Comparison of ENCODE assay signal across 7 cellular contexts in genomic region chr9:71898756-71899155, GRCh38. TPM values are rescaled to one million over a fixed set of nuclear protein-coding genes. Genes with fewer than 3 reads are reported as not detected.
DNase-seq lines count a peak whose midpoint lies in the region; ATAC-seq and TF ChIP-seq lines count a peak whose summit lies in the region.
"Not testable (repeated sequence)": the region's sequence is repeated elsewhere in the genome, so short reads cannot be mapped to it uniquely, and the experiment has no call there.

No MANE protein-coding gene starts in this region.

- not testable (repeated sequence) for H3K9ac ChIP-seq in OCI-LY1 (ENCODE audit: low read length)

- peak overlapping the region; percentile 29 for H3K4me3 Mint-ChIP-seq in CD8-positive, alpha-beta T cell
- not testable (repeated sequence) for H3K4me3 Mint-ChIP-seq in activated CD4-positive, alpha-beta T cell treated with anti-CD3 and anti-CD28 coated beads, Interleukin-2, amount 10 ng/mL, durations not matched to agents 24 days and 14 days; activated T-helper 17 cell treated with anti-CD3 and anti-CD28 coated beads, Interleukin-2, amount 50 U/mL, for 72 hours
- H3K4me3 Mint-ChIP-seq in central memory CD8-positive, alpha-beta T cell = peak overlapping the region; percentile 49
- peak overlapping the region in 6 of 10 donors; percentile 9 to 68 (median 62) for H3K4me3 Mint-ChIP-seq in naive thymus-derived CD4-positive, alpha-beta T cell

- peak overlapping the region; percentile 23; the same call in 1 of the 2 replicates for H3K4me2 ChIP-seq in OCI-LY1 (ENCODE audit: low read length)

- not testable (repeated sequence) for TF ChIP-seq CTCF in CD8-positive, alpha-beta T cell (IDR thresholded peaks at IDR 0.05); HL-60 (IDR thresholded peaks at IDR 0.05; ENCODE audit: insufficient read depth, low read length); OCI-LY1 (IDR thresholded peaks at IDR 0.05; ENCODE audit: low read length)

- not testable (repeated sequence) for ATAC-seq in CD8-positive, alpha-beta T cell; activated T-helper 17 cell treated with anti-CD3 and anti-CD28 coated beads, Interleukin-2, amount 50 U/mL, for 72 hours (replicated peaks); central memory CD8-positive, alpha-beta T cell (replicated peaks; ENCODE audit: extremely low read depth, poor library complexity, severe bottlenecking); naive thymus-derived CD4-positive, alpha-beta T cell

- not testable (repeated sequence) for H3K27ac ChIP-seq in CD8-positive, alpha-beta T cell (ENCODE audit: low read depth, low read length); naive thymus-derived CD4-positive, alpha-beta T cell (ENCODE audit: low read depth, low read length)
- H3K27ac ChIP-seq in HL-60 (replicated peaks) (peak overlapping the region; percentile 96), OCI-LY1 (ENCODE audit: low read depth, low read length, poor library complexity, severe bottlenecking) (peak overlapping the region; percentile 87)

- not testable (repeated sequence) for H3K36me3 Mint-ChIP-seq in CD8-positive, alpha-beta T cell; activated CD4-positive, alpha-beta T cell treated with anti-CD3 and anti-CD28 coated beads, Interleukin-2, amount 10 ng/mL, durations not matched to agents 24 days and 14 days (ENCODE audit: low read depth); activated T-helper 17 cell treated with anti-CD3 and anti-CD28 coated beads, Interleukin-2, amount 50 U/mL, for 72 hours (ENCODE audit: low read depth); central memory CD8-positive, alpha-beta T cell (ENCODE audit: insufficient read depth)
- peaks cover 0 to 11% (median 3%) of the 10 kb centered on the region in 5 donors for H3K36me3 Mint-ChIP-seq in naive thymus-derived CD4-positive, alpha-beta T cell

- not testable (repeated sequence) for H3K9me2 ChIP-seq in OCI-LY1 (ENCODE audit: low read depth, low read length)

- POLR2A ChIA-PET in CD8-positive, alpha-beta T cell (lab: Charles Lee) = interaction anchor here (0.6 to 1.3 kb wide), 3 partner anchors 10 to 162 kb away, joined by 4 to 5 read pairs (median 4); partner anchors contain the start of genes ABHD17B and C9orf85
- POLR2A ChIA-PET in naive thymus-derived CD4-positive, alpha-beta T cell (lab: Charles Lee) = not testable (repeated sequence)

- H3K27me3 ChIP-seq in CD8-positive, alpha-beta T cell (ENCODE audit: insufficient read depth, low read length); HL-60 (ENCODE audit: insufficient read depth, poor library complexity, severe bottlenecking); OCI-LY1 (ENCODE audit: insufficient read depth, low read length); naive thymus-derived CD4-positive, alpha-beta T cell (ENCODE audit: control insufficient read depth in 2 of 2, insufficient read depth in 2 of 2, low read length in 2 of 2): not testable (repeated sequence)

- DNase-seq in CD8-positive, alpha-beta T cell; HL-60 (ENCODE audit: low read depth in 1 of 2, low spot score in 1 of 2); activated CD4-positive, alpha-beta T cell treated with anti-CD3 and anti-CD28 coated beads, Interleukin-2, amount 10 ng/mL, durations not matched to agents 24 days and 14 days; central memory CD8-positive, alpha-beta T cell (ENCODE audit: low spot score in 2 of 2); naive thymus-derived CD4-positive, alpha-beta T cell: not testable (repeated sequence)

- H3K4me3 ChIP-seq in CD8-positive, alpha-beta T cell (ENCODE audit: low read depth, low read length); HL-60 (replicated peaks; ENCODE audit: insufficient read depth, low read length); OCI-LY1 (ENCODE audit: low read depth, low read length, poor library complexity, severe bottlenecking); naive thymus-derived CD4-positive, alpha-beta T cell (ENCODE audit: low read length): not testable (repeated sequence)

- peaks cover 54% of the 10 kb centered on the region for H3K4me1 ChIP-seq in CD8-positive, alpha-beta T cell (ENCODE audit: insufficient read depth, low read length)
- H3K4me1 ChIP-seq in OCI-LY1 (ENCODE audit: insufficient read depth, low read length, severe bottlenecking) = peaks cover 93% of the 10 kb centered on the region
- peaks cover 36 to 37% of the 10 kb centered on the region in 2 donors for H3K4me1 ChIP-seq in naive thymus-derived CD4-positive, alpha-beta T cell (ENCODE audit: control insufficient read depth in 2 of 2, insufficient read depth in 2 of 2, low read length in 2 of 2)

- not testable (repeated sequence) for H3K27me3 Mint-ChIP-seq in CD8-positive, alpha-beta T cell (ENCODE audit: low read depth); activated CD4-positive, alpha-beta T cell treated with anti-CD3 and anti-CD28 coated beads, Interleukin-2, amount 10 ng/mL, durations not matched to agents 24 days and 14 days; activated T-helper 17 cell treated with anti-CD3 and anti-CD28 coated beads, Interleukin-2, amount 50 U/mL, for 72 hours; central memory CD8-positive, alpha-beta T cell; naive thymus-derived CD4-positive, alpha-beta T cell

- not testable (repeated sequence) for H3K36me3 ChIP-seq in CD8-positive, alpha-beta T cell (ENCODE audit: insufficient read depth, low read length); OCI-LY1 (ENCODE audit: insufficient read depth, low read length); naive thymus-derived CD4-positive, alpha-beta T cell (ENCODE audit: control insufficient read depth in 2 of 3, insufficient read depth in 3 of 3, low read length in 3 of 3)

- H4K20me1 ChIP-seq in OCI-LY1 (ENCODE audit: insufficient read depth, low read length) = not testable (repeated sequence)

- not testable (repeated sequence) for H3K9me3 Mint-ChIP-seq in CD8-positive, alpha-beta T cell; activated CD4-positive, alpha-beta T cell treated with anti-CD3 and anti-CD28 coated beads, Interleukin-2, amount 10 ng/mL, durations not matched to agents 24 days and 14 days; activated T-helper 17 cell treated with anti-CD3 and anti-CD28 coated beads, Interleukin-2, amount 50 U/mL, for 72 hours; central memory CD8-positive, alpha-beta T cell; naive thymus-derived CD4-positive, alpha-beta T cell

- H3K4me1 Mint-ChIP-seq in CD8-positive, alpha-beta T cell (ENCODE audit: low read depth) = peaks cover 85% of the 10 kb centered on the region
- peaks cover 70% of the 10 kb centered on the region for H3K4me1 Mint-ChIP-seq in activated CD4-positive, alpha-beta T cell treated with anti-CD3 and anti-CD28 coated beads, Interleukin-2, amount 10 ng/mL, durations not matched to agents 24 days and 14 days
- H3K4me1 Mint-ChIP-seq in activated T-helper 17 cell treated with anti-CD3 and anti-CD28 coated beads, Interleukin-2, amount 50 U/mL, for 72 hours = peaks cover 29% of the 10 kb centered on the region
- peaks cover 78% of the 10 kb centered on the region for H3K4me1 Mint-ChIP-seq in central memory CD8-positive, alpha-beta T cell
- peaks cover 56 to 92% (median 77%) of the 10 kb centered on the region in 7 donors for H3K4me1 Mint-ChIP-seq in naive thymus-derived CD4-positive, alpha-beta T cell

- H3K79me2 ChIP-seq in OCI-LY1 (ENCODE audit: insufficient read depth, low read length) = peaks cover 83% of the 10 kb centered on the region

- CTCF ChIA-PET in CD8-positive, alpha-beta T cell (lab: Charles Lee) = interaction anchor here (0.6 to 1.7 kb wide), 5 partner anchors 11 to 544 kb away, joined by 3 to 4 read pairs (median 3); no protein-coding TSS in a partner anchor
- CTCF ChIA-PET in naive thymus-derived CD4-positive, alpha-beta T cell (lab: Charles Lee) = not testable (repeated sequence)

- intact Hi-C loops in CD8-positive, alpha-beta T cell (cut with DNase I, micrococcal nuclease) = loop anchor here (1.0 to 5.0 kb wide), 3 partner anchors 13 to 1481 kb away; partner anchors contain the start of genes ABHD17B (in 1 of the 2) and C9orf85 (in 1 of the 2)
- intact Hi-C loops in activated CD4-positive, alpha-beta T cell treated with anti-CD3 and anti-CD28 coated beads, Interleukin-2, amount 10 ng/mL, durations not matched to agents 24 days and 14 days (cut with micrococcal nuclease) = loop anchor here (10.0 kb wide), 1 partner anchor 1256 kb away; the partner anchor contains the start of gene ANXA1
- intact Hi-C loops in naive thymus-derived CD4-positive, alpha-beta T cell (cut with micrococcal nuclease) = loop anchor here in 1 of 2 donors (5.0 to 10.0 kb wide), 3 partner anchors 36 to 1334 kb away; no protein-coding TSS in a partner anchor

- H3K9me3 ChIP-seq in CD8-positive, alpha-beta T cell (ENCODE audit: low read length); OCI-LY1 (ENCODE audit: low read length); naive thymus-derived CD4-positive, alpha-beta T cell (ENCODE audit: control insufficient read depth in 2 of 3, low read length in 3 of 3): not testable (repeated sequence)

- H2AFZ ChIP-seq in OCI-LY1 (ENCODE audit: low read length) = not testable (repeated sequence)

- not testable (repeated sequence) for H3F3A ChIP-seq in OCI-LY1 (ENCODE audit: insufficient read depth, low read length)

- H3K27ac Mint-ChIP-seq in CD8-positive, alpha-beta T cell = peak overlapping the region; percentile 41
- peak overlapping the region; percentile 64 for H3K27ac Mint-ChIP-seq in activated CD4-positive, alpha-beta T cell treated with anti-CD3 and anti-CD28 coated beads, Interleukin-2, amount 10 ng/mL, durations not matched to agents 24 days and 14 days
- H3K27ac Mint-ChIP-seq in activated T-helper 17 cell treated with anti-CD3 and anti-CD28 coated beads, Interleukin-2, amount 50 U/mL, for 72 hours = peak overlapping the region; percentile 40
- peak overlapping the region; percentile 84 for H3K27ac Mint-ChIP-seq in central memory CD8-positive, alpha-beta T cell (ENCODE audit: low read depth)
- H3K27ac Mint-ChIP-seq in naive thymus-derived CD4-positive, alpha-beta T cell = peak overlapping the region in 3 of 9 donors; percentile 81 to 83 (median 82)

RNA-seq across cellular contexts. Expression of gene ABHD17B, which starts 12.2 kb away (rescaled TPM):
- 10 to 100 TPM; 31.5 to 33.7 TPM for total RNA-seq in CD8-positive, alpha-beta T cell
- total RNA-seq in activated CD4-positive, alpha-beta T cell treated with anti-CD3 and anti-CD28 coated beads, Interleukin-2, amount 10 ng/mL, durations not matched to agents 24 days and 14 days = 18.3 and 19.7 TPM in 2 replicates
- 10 to 100 TPM in 1 of 2 donors, 1 to 10 TPM in 1; 7.1 to 15.6 TPM for total RNA-seq in activated T-helper 17 cell treated with anti-CD3 and anti-CD28 coated beads, Interleukin-2, amount 50 U/mL, for 72 hours
- total RNA-seq in naive thymus-derived CD4-positive, alpha-beta T cell = 10 to 100 TPM in 4 of 5 experiments, 1 to 10 TPM in 1; 9.9 to 24.5 (median 18.7) TPM
- polyA plus RNA-seq in naive thymus-derived CD4-positive, alpha-beta T cell = 10 to 100 TPM; 23.6 to 26.1 TPM

RNA-seq across cellular contexts. Expression of gene C9orf85, which starts 12.7 kb away (rescaled TPM):
- total RNA-seq in CD8-positive, alpha-beta T cell = 1 to 10 TPM; 3.1 to 4.0 TPM
- total RNA-seq in activated CD4-positive, alpha-beta T cell treated with anti-CD3 and anti-CD28 coated beads, Interleukin-2, amount 10 ng/mL, durations not matched to agents 24 days and 14 days = 9.4 and 11.6 TPM in 2 replicates
- 10 to 100 TPM in 1 of 2 donors, 1 to 10 TPM in 1; 7.1 to 10.9 TPM for total RNA-seq in activated T-helper 17 cell treated with anti-CD3 and anti-CD28 coated beads, Interleukin-2, amount 50 U/mL, for 72 hours
- 10 to 100 TPM in 1 of 5 experiments, 1 to 10 TPM in 4; 4.8 to 10.3 (median 8.6) TPM for total RNA-seq in naive thymus-derived CD4-positive, alpha-beta T cell
- polyA plus RNA-seq in naive thymus-derived CD4-positive, alpha-beta T cell = 10 to 100 TPM; 11.6 to 13.9 TPM
